In the genomic region with DNA sequence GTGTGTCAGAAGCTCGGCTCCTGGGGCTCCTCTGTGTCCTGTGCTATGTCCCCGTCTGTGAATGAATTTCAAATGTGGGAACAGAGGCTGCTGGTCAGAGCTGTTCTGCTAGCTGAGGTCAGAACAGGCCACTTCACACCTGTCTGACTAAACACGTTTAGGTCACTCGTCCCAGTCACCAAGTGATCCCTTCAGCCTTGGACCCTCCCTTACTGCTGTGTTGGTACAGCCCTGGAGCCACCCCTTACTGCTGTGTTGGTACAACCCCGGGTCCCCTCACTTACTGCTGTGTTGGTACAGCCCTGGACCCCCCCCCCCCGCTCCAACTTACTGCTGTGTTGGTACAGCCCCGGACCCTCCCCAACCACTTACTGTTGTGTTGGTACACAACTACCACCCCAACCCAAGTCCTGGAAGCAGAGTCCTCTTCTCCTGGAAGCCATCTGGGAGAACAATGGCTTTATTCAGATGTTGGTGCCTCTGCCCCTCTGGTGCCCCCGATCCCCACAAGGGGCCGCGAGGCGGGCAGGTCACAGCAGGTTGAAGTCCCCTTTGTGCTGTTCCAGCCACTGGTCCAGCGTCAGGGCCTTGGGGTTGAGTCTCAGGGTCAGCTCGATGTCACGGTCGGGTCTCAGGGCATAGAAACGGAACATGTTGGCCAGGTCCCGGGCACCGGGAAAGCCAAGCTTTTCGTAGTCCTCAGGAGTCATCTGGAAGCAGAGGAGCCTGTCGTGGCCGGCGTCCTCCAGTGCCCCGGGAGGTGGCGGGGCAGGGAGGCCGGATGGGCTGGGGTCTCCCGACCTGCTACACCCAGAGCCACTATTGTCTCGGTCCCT, we compare ENCODE assay signal across 1 cellular context.
TF ChIP-seq lines count a peak whose summit lies in the region.

No MANE protein-coding gene starts in this region.

TF ChIP-seq in HepG2, 621 proteins besides CTCF, POLR2A, EP300 and RAD21 (continued from another document and continues in another):
- TF ChIP-seq PRDM15 (CRISPR knock-in tag; IDR thresholded peaks at IDR 0.05) (peak; percentile 78), TCF12 (IDR thresholded peaks at IDR 0.05) (no peak), TCF12 (CRISPR knock-in tag; IDR thresholded peaks at IDR 0.05) (no peak; the same call in 1 of the 2 replicates), ZBTB25 (CRISPR knock-in tag; IDR thresholded peaks at IDR 0.05) (peak; percentile 78; the same call in 1 of the 2 replicates), ZNF274 (CRISPR knock-in tag; IDR thresholded peaks at IDR 0.05) (no peak; the same call in 1 of the 2 replicates), ZNF235 (CRISPR knock-in tag; IDR thresholded peaks at IDR 0.05; ENCODE audit: borderline replicate concordance) (no peak; the same call in 1 of the 2 replicates), CENPX (CRISPR knock-in tag; IDR thresholded peaks at IDR 0.05) (no peak), ZNF878 (CRISPR knock-in tag; IDR thresholded peaks at IDR 0.05) (0 out of 2 replicates have a peak, but pooled peaks have one; percentile 44), ZNF7 (CRISPR knock-in tag; IDR thresholded peaks at IDR 0.05) (no peak), ZNF138 (CRISPR knock-in tag; IDR thresholded peaks at IDR 0.05; ENCODE audit: low read depth) (peak; percentile 22; the same call in 1 of the 2 replicates), CC2D1A (CRISPR knock-in tag; IDR thresholded peaks at IDR 0.05) (no peak), ZNF772 (CRISPR knock-in tag; IDR thresholded peaks at IDR 0.05) (peak; percentile 21; the same call in 1 of the 2 replicates), ZMYM4 (CRISPR knock-in tag; IDR thresholded peaks at IDR 0.05) (peak; percentile 69; the same call in 1 of the 2 replicates), ZNF281 (CRISPR knock-in tag; IDR thresholded peaks at IDR 0.05; ENCODE audit: borderline replicate concordance) (peak; percentile 55; the same call in 1 of the 2 replicates), PRPF4 (IDR thresholded peaks at IDR 0.05; ENCODE audit: low read depth, low read length, poor library complexity, severe bottlenecking) (no peak), ZFP36L2 (CRISPR knock-in tag; IDR thresholded peaks at IDR 0.05) (no peak), LCORL (IDR thresholded peaks at IDR 0.05) (no peak), LCORL (CRISPR knock-in tag; IDR thresholded peaks at IDR 0.05) (peak; percentile 77; the same call in 1 of the 2 replicates), ZNF644 (CRISPR knock-in tag; IDR thresholded peaks at IDR 0.05; ENCODE audit: low read depth) (no peak; the same call in 1 of the 2 replicates), TERF1 (CRISPR knock-in tag; IDR thresholded peaks at IDR 0.05) (no peak), RNF2 (conservative IDR thresholded peaks at IDR 0.05; ENCODE audit: low read depth) (no peak), ZBTB2 (CRISPR knock-in tag; IDR thresholded peaks at IDR 0.05; ENCODE audit: low read depth) (peak; percentile 44; the same call in 1 of the 2 replicates), MYC (CRISPR knock-in tag; IDR thresholded peaks at IDR 0.05; ENCODE audit: borderline replicate concordance) (peak; percentile 48; the same call in 1 of the 2 replicates), ZNF766 (CRISPR knock-in tag; IDR thresholded peaks at IDR 0.05; ENCODE audit: borderline replicate concordance) (0 out of 2 replicates have a peak, but pooled peaks have one; percentile 39), ZNF276 (CRISPR knock-in tag; IDR thresholded peaks at IDR 0.05; ENCODE audit: low read depth) (0 out of 2 replicates have a peak, but pooled peaks have one; percentile 44)
- TF ChIP-seq, protein P1, sequence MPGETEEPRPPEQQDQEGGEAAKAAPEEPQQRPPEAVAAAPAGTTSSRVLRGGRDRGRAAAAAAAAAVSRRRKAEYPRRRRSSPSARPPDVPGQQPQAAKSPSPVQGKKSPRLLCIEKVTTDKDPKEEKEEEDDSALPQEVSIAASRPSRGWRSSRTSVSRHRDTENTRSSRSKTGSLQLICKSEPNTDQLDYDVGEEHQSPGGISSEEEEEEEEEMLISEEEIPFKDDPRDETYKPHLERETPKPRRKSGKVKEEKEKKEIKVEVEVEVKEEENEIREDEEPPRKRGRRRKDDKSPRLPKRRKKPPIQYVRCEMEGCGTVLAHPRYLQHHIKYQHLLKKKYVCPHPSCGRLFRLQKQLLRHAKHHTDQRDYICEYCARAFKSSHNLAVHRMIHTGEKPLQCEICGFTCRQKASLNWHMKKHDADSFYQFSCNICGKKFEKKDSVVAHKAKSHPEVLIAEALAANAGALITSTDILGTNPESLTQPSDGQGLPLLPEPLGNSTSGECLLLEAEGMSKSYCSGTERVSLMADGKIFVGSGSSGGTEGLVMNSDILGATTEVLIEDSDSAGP (CRISPR knock-in tag; IDR thresholded peaks at IDR 0.05; ENCODE audit: borderline replicate concordance) = peak; percentile 86
- TF ChIP-seq, protein P2, sequence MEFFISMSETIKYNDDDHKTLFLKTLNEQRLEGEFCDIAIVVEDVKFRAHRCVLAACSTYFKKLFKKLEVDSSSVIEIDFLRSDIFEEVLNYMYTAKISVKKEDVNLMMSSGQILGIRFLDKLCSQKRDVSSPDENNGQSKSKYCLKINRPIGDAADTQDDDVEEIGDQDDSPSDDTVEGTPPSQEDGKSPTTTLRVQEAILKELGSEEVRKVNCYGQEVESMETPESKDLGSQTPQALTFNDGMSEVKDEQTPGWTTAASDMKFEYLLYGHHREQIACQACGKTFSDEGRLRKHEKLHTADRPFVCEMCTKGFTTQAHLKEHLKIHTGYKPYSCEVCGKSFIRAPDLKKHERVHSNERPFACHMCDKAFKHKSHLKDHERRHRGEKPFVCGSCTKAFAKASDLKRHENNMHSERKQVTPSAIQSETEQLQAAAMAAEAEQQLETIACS (CRISPR knock-in tag; IDR thresholded peaks at IDR 0.05) = no peak
- TF ChIP-seq, protein P3, sequence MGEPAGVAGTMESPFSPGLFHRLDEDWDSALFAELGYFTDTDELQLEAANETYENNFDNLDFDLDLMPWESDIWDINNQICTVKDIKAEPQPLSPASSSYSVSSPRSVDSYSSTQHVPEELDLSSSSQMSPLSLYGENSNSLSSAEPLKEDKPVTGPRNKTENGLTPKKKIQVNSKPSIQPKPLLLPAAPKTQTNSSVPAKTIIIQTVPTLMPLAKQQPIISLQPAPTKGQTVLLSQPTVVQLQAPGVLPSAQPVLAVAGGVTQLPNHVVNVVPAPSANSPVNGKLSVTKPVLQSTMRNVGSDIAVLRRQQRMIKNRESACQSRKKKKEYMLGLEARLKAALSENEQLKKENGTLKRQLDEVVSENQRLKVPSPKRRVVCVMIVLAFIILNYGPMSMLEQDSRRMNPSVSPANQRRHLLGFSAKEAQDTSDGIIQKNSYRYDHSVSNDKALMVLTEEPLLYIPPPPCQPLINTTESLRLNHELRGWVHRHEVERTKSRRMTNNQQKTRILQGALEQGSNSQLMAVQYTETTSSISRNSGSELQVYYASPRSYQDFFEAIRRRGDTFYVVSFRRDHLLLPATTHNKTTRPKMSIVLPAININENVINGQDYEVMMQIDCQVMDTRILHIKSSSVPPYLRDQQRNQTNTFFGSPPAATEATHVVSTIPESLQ (CRISPR knock-in tag; conservative IDR thresholded peaks at IDR 0.05) = no peak
- TF ChIP-seq, protein P4, sequence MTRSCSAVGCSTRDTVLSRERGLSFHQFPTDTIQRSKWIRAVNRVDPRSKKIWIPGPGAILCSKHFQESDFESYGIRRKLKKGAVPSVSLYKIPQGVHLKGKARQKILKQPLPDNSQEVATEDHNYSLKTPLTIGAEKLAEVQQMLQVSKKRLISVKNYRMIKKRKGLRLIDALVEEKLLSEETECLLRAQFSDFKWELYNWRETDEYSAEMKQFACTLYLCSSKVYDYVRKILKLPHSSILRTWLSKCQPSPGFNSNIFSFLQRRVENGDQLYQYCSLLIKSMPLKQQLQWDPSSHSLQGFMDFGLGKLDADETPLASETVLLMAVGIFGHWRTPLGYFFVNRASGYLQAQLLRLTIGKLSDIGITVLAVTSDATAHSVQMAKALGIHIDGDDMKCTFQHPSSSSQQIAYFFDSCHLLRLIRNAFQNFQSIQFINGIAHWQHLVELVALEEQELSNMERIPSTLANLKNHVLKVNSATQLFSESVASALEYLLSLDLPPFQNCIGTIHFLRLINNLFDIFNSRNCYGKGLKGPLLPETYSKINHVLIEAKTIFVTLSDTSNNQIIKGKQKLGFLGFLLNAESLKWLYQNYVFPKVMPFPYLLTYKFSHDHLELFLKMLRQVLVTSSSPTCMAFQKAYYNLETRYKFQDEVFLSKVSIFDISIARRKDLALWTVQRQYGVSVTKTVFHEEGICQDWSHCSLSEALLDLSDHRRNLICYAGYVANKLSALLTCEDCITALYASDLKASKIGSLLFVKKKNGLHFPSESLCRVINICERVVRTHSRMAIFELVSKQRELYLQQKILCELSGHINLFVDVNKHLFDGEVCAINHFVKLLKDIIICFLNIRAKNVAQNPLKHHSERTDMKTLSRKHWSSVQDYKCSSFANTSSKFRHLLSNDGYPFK (CRISPR knock-in tag; IDR thresholded peaks at IDR 0.05; ENCODE audit: borderline replicate concordance) = peak; percentile 18; the same call in 1 of the 2 replicates
